1 cellular context compared by ENCODE assay signal in the genomic region with DNA sequence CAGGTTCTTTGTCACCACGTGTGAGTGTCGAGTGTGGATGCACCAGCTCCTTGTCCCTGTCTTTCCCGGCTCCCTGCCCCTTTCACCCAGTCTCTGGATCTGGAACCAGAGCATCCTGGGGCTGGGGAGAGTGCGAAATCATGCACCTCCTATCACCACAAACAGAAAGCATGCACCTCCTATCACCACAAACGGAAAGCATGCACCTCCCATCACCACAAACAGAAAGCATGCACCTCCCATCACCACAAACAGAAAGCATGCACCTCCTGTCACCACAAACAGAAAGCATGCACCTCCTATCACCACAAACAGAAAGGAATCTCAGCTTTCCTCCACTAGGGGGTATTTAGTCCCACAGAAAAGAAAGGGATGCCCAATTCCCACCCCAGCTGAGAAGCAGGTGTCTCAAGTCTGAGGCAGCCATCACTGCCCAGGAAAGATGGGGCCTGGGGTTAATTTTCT.
TF ChIP-seq lines count a peak whose summit lies in the region.

No MANE protein-coding gene starts in this region.

TF ChIP-seq in endothelial cell of umbilical vein, 7 proteins besides CTCF, POLR2A, EP300 and RAD21:
- TF ChIP-seq, protein P1, sequence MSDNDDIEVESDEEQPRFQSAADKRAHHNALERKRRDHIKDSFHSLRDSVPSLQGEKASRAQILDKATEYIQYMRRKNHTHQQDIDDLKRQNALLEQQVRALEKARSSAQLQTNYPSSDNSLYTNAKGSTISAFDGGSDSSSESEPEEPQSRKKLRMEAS (IDR thresholded peaks at IDR 0.05; ENCODE audit: insufficient read depth, insufficient read length), result no peak
- no peak for TF ChIP-seq POLR2AphosphoS5 (IDR thresholded peaks at IDR 0.05; ENCODE audit: insufficient read depth, low read depth, low read length)
- TF ChIP-seq EZH2 (IDR thresholded peaks at IDR 0.05; ENCODE audit: borderline replicate concordance, low read depth, low read length, severe bottlenecking), result no peak
- no peak for TF ChIP-seq FOS (IDR thresholded peaks at IDR 0.05; ENCODE audit: borderline replicate concordance, insufficient read depth, low read length)
- TF ChIP-seq JUN (IDR thresholded peaks at IDR 0.05; ENCODE audit: borderline replicate concordance, insufficient read depth, insufficient read length, low read depth), result no peak
